8 cellular contexts compared by ENCODE assay signal in the genomic region with DNA sequence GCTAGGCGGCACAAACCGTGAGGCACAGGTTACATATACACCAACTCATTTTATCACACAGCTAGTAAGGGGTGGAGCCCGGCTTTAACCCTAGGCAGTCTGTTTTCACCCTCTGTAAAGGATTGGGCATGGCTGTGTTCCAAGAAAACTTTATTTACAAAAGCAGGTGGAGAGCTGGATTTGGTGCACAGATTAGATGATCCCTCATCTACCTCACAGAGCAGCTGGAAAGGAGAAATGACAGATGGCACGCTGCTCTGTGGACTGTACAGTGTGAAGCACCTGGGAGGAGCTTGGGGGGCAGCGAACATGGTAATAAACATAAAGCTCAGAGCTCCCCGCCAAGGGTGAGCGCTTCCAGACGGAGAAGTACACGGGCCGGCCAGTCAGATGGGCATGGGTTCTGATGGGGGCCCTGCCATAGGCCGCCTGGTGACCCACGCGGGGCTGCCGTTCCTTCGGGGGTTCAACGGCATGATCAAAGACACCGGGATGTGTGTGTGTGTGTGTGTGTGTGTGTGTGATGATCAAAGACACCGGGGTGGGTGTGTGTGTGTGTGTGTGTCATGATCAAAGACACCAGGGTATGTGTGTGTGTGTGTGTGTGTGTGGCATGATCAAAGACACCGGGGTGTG. TPM values are rescaled to one million over a fixed set of nuclear protein-coding genes. Genes with fewer than 3 reads are reported as not detected.
DNase-seq lines count a peak whose midpoint lies in the region; ATAC-seq and TF ChIP-seq lines count a peak whose summit lies in the region.

No MANE protein-coding gene starts in this region.

- H3K27me3 ChIP-seq in CD4-positive, CD25-positive, alpha-beta regulatory T cell (ENCODE audit: control insufficient read depth, insufficient read depth, low read length): no peaks in the 10 kb centered on the region
- H3K27me3 ChIP-seq in esophagus squamous epithelium: no peaks in the 10 kb centered on the region

- peak overlapping the region; percentile 41 for H3K4me3 ChIP-seq in CD4-positive, CD25-positive, alpha-beta regulatory T cell (ENCODE audit: low read depth, low read length)
- peak overlapping the region in 2 of 4 donors; percentile 68 to 90 for H3K4me3 ChIP-seq in esophagus squamous epithelium

- H3K36me3 Mint-ChIP-seq in CD4-positive, CD25-positive, alpha-beta regulatory T cell: peaks cover 6% of the 10 kb centered on the region

- DNase-seq in CD4-positive, CD25-positive, alpha-beta regulatory T cell: peak; percentile 23 to 43 (median 34)
- DNase-seq in NCI-H187 (lab: John Stamatoyannopoulos, UW): peak; percentile 27 to 40
- peak; percentile 38 for DNase-seq in activated CD4-positive, alpha-beta T cell treated with anti-CD3 and anti-CD28 coated beads, Interleukin-2, amount 50 U/mL, for 1 hour
- peak; percentile 73 for DNase-seq in left kidney (ENCODE audit: low read depth, low spot score)
- no peak for DNase-seq in HuH-7.5 (ENCODE audit: low spot score)
- DNase-seq in esophagus squamous epithelium (lab: John Stamatoyannopoulos, UW): no peak

- TF ChIP-seq POLR2A in esophagus squamous epithelium (IDR thresholded peaks at IDR 0.05): no peak

- H3K9me3 Mint-ChIP-seq in CD4-positive, CD25-positive, alpha-beta regulatory T cell: peaks cover 0 to 4% (median 0%) of the 10 kb centered on the region in 7 donors

- H3K4me1 Mint-ChIP-seq in CD4-positive, CD25-positive, alpha-beta regulatory T cell: peaks cover 5 to 46% (median 25%) of the 10 kb centered on the region in 4 donors

- H3K36me3 ChIP-seq in CD4-positive, CD25-positive, alpha-beta regulatory T cell (ENCODE audit: control insufficient read depth, insufficient read depth, low read length): no peaks in the 10 kb centered on the region
- peaks cover 0 to 20% (median 0%) of the 10 kb centered on the region in 3 donors for H3K36me3 ChIP-seq in esophagus squamous epithelium

- ATAC-seq in CD4-positive, CD25-positive, alpha-beta regulatory T cell (ENCODE audit: low read depth in 2 of 2): peak in 1 of 2 donors; percentile 4
- ATAC-seq in GM19023 (IDR thresholded peaks at IDR 0.05; ENCODE audit: unreplicated experiment): no peak
- no peak for ATAC-seq in GM19351 (IDR thresholded peaks at IDR 0.05; ENCODE audit: unreplicated experiment)

- H3K27ac Mint-ChIP-seq in CD4-positive, CD25-positive, alpha-beta regulatory T cell: peak overlapping the region; percentile 76 to 99 (median 99)

- intact Hi-C loops in esophagus squamous epithelium (cut with DNase I): no loop called here

- WGBS in esophagus squamous epithelium, 2 donors: 64 to 66% methylated on average over 7 to 16 of the region's 19 CpGs

- H3K4me3 Mint-ChIP-seq in CD4-positive, CD25-positive, alpha-beta regulatory T cell: peak overlapping the region; percentile 86 to 96 (median 90)

- TF ChIP-seq CTCF in esophagus squamous epithelium (IDR thresholded peaks at IDR 0.05): no peak

- H3K9me3 ChIP-seq in CD4-positive, CD25-positive, alpha-beta regulatory T cell (ENCODE audit: control insufficient read depth in 2 of 2, low read length in 2 of 2): no peaks in the 10 kb centered on the region
- H3K9me3 ChIP-seq in esophagus squamous epithelium: no peaks in the 10 kb centered on the region

- H3K4me1 ChIP-seq in CD4-positive, CD25-positive, alpha-beta regulatory T cell (ENCODE audit: control insufficient read depth, insufficient read depth, low read length, poor library complexity, severe bottlenecking): peaks cover 15% of the 10 kb centered on the region
- H3K4me1 ChIP-seq in esophagus squamous epithelium: peaks cover 0 to 29% (median 7%) of the 10 kb centered on the region in 3 donors

- peaks cover 8% of the 10 kb centered on the region for H3K27me3 Mint-ChIP-seq in CD4-positive, CD25-positive, alpha-beta regulatory T cell

- no peak overlapping the region for H3K27ac ChIP-seq in CD4-positive, CD25-positive, alpha-beta regulatory T cell (ENCODE audit: insufficient read depth, low read length, poor library complexity, severe bottlenecking)
- no peak overlapping the region for H3K27ac ChIP-seq in esophagus squamous epithelium

RNA-seq across cellular contexts. Expression of a gene that starts 0.9 kb away (rescaled TPM):
- 6.3 TPM for total RNA-seq in CD4-positive, CD25-positive, alpha-beta regulatory T cell
- polyA plus RNA-seq in CD4-positive, CD25-positive, alpha-beta regulatory T cell: 10 to 100 TPM in 3 of 4 donors, 1 to 10 TPM in 1; 6.3 to 15.5 (median 12.2) TPM
- 10 to 100 TPM in 1 of 4 donors, 1 to 10 TPM in 3; 4.0 to 14.4 (median 6.1) TPM for total RNA-seq in esophagus squamous epithelium

Comparison
In these comparisons a context has a peak if more than half of its experiments do, and no peak if none do; other contexts are left out.
1. DNase-seq: peak in CD4-positive, CD25-positive, alpha-beta regulatory T cell (3 of 3), NCI-H187 (2 of 2), activated CD4-positive, alpha-beta T cell treated with anti-CD3 and anti-CD28 coated beads, Interleukin-2, amount 50 U/mL, for 1 hour (single experiment) and left kidney (single experiment); none in HuH-7.5 (single experiment) and esophagus squamous epithelium (single experiment).